In genomic region chr1:237864338-237865244, GRCh38 we compare ENCODE assay signal across 8 cellular contexts. TPM values are rescaled to one million over a fixed set of nuclear protein-coding genes. Genes with fewer than 3 reads are reported as not detected.
DNase-seq lines count a peak whose midpoint lies in the region; ATAC-seq and TF ChIP-seq lines count a peak whose summit lies in the region.

No MANE protein-coding gene starts in this region.

- peak; percentile 55 for ATAC-seq in HG02852 (IDR thresholded peaks at IDR 0.05; ENCODE audit: unreplicated experiment)
- ATAC-seq in right lobe of liver: peak; percentile 96 to 98 (median 98)

- H3K4me1 ChIP-seq in NT2/D1 (ENCODE audit: insufficient read depth, insufficient read length) (peaks cover 3% of the 10 kb centered on the region), right lobe of liver (peaks cover 0 to 4% (median 0%) of the 10 kb centered on the region in 4 donors), testis (peaks cover 9% of the 10 kb centered on the region)

- peak overlapping the region in 1 of 3 donors; percentile 20 for H3K27ac ChIP-seq in right lobe of liver
- H3K27ac ChIP-seq in testis: no peak overlapping the region

- TF ChIP-seq CTCF in right lobe of liver (IDR thresholded peaks at IDR 0.05) (peak; percentile 91 to 99 (median 97)), testis (IDR thresholded peaks at IDR 0.05) (peak; percentile 86 to 90 (median 90))

- H3K27me3 ChIP-seq in NT2/D1 (ENCODE audit: insufficient read depth, insufficient read length) (peaks cover 8% of the 10 kb centered on the region), right lobe of liver (no peaks in the 10 kb centered on the region), testis (no peaks in the 10 kb centered on the region)

- 5% methylated on average over 11 of the region's 25 CpGs for whole genome bisulfite sequencing in right lobe of liver (ENCODE audit: insufficient coverage, low coverage, low lambda C conversion rate, missing lambda C conversion rate)
- WGBS in testis, 2 donors: 12 to 16% methylated on average over 5 to 25 of the region's 25 CpGs

- no peak overlapping the region for H3K9ac ChIP-seq in NT2/D1 (ENCODE audit: insufficient read length, low read depth)

- DNase-seq in 8988T (peak; percentile 18), G401 (ENCODE audit: low spot score) (peak; percentile 26), NT2/D1 (ENCODE audit: low read depth, low spot score) (peak; percentile 50), cerebellar cortex (ENCODE audit: low spot score) (peak; percentile 25), right lobe of liver (peak; percentile 84 to 89 (median 88)), testis (peak; percentile 89)
- no peak for DNase-seq in effector CD4-positive, alpha-beta T cell

- no peaks in the 10 kb centered on the region for H3K36me3 ChIP-seq in NT2/D1 (ENCODE audit: insufficient read depth, insufficient read length, low read length)
- H3K36me3 ChIP-seq in right lobe of liver: no peaks in the 10 kb centered on the region
- no peaks in the 10 kb centered on the region for H3K36me3 ChIP-seq in testis (ENCODE audit: low read depth, missing control alignments)

- H3K4me3 ChIP-seq in NT2/D1 (ENCODE audit: insufficient read length, low read depth): no peak overlapping the region
- H3K4me3 ChIP-seq in right lobe of liver: peak overlapping the region in 1 of 3 donors; percentile 15
- peak overlapping the region in 1 of 2 donors; percentile 27 for H3K4me3 ChIP-seq in testis

- H3K9me3 ChIP-seq in NT2/D1 (ENCODE audit: insufficient read depth, low read length): no peaks in the 10 kb centered on the region
- H3K9me3 ChIP-seq in right lobe of liver: no peaks in the 10 kb centered on the region
- no peaks in the 10 kb centered on the region for H3K9me3 ChIP-seq in testis

- TF ChIP-seq POLR2A in right lobe of liver (IDR thresholded peaks at IDR 0.05): no peak
- TF ChIP-seq POLR2A in testis (IDR thresholded peaks at IDR 0.05): no peak

- intact Hi-C loops in right lobe of liver (cut with DNase I): no loop called here
- intact Hi-C loops in testis (cut with DNase I; ENCODE audit: low total_unique reads): no loop called here

- in situ Hi-C loops in G401 (cut with HindIII; ENCODE audit: low sequenced_read_pairs): no loop called here

RNA-seq across cellular contexts. Expression of gene ZP4, which starts 26.1 kb away (rescaled TPM):
- total RNA-seq in G401 (2014; rRNA removed; shearing (Covaris generic)): not detected in 2 replicates
- total RNA-seq in right lobe of liver (not detected), testis (not detected)
- not detected for polyA plus RNA-seq in testis (ENCODE audit: insufficient read depth, low read depth, low replicate concordance)
